1 cellular context compared by ENCODE assay signal in the genomic region with DNA sequence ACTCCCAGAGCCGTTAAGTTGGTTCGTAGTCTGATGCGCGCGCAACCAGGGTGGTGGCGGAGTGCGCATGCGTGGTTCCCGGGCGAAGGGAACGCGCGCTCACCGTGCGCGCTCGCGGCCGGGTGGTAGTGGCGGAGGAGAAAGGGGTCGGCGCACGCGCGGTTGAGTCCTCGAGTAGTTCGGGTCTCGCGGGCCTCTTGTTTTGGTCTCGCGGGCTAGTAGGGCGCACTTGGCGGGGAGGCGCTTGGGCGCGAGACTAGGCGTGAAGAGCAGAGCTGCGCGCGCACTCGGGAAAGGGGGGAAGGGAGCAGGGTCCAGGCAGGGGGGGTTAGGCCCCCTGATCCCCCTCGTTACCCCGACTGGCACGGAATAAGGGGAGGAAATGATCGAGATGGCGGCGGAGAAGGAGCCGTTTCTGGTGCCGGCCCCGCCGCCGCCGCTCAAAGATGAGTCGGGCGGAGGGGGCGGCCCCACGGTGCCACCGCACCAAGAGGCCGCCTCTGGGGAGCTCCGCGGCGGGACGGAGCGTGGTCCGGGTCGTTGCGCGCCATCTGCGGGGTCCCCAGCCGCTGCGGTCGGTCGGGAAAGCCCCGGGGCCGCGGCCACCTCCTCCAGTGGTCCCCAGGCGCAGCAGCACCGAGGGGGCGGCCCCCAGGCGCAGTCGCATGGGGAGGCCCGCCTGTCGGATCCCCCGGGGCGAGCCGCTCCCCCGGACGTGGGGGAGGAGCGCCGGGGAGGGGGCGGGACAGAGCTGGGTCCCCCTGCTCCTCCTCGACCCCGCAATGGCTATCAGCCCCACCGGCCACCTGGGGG.
TF ChIP-seq lines count a peak whose summit lies in the region.

MEPCE (plus strand) TSS at position 195 of the 813 bp plus-strand sequence; CDS start at position 383, 188 bp downstream.

TF ChIP-seq in HepG2, 621 proteins besides CTCF, POLR2A, EP300 and RAD21 (continued from another document and continues in another):
- TF ChIP-seq, protein P1, sequence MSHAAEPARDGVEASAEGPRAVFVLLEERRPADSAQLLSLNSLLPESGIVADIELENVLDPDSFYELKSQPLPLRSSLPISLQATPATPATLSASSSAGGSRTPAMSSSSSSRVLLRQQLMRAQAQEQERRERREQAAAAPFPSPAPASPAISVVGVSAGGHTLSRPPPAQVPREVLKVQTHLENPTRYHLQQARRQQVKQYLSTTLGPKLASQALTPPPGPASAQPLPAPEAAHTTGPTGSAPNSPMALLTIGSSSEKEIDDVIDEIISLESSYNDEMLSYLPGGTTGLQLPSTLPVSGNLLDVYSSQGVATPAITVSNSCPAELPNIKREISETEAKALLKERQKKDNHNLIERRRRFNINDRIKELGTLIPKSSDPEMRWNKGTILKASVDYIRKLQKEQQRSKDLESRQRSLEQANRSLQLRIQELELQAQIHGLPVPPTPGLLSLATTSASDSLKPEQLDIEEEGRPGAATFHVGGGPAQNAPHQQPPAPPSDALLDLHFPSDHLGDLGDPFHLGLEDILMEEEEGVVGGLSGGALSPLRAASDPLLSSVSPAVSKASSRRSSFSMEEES (CRISPR knock-in tag; IDR thresholded peaks at IDR 0.05) = no peak; the same call in 1 of the 2 replicates
- no peak for TF ChIP-seq MEIS1 (CRISPR knock-in tag; IDR thresholded peaks at IDR 0.05; ENCODE audit: borderline replicate concordance)
- TF ChIP-seq AGO2 (optimal IDR thresholded peaks at IDR 0.05; ENCODE audit: low read depth, low read length) = peak; percentile 94
- no peak; the same call in 1 of the 2 replicates for TF ChIP-seq NR0B2 (CRISPR knock-in tag; IDR thresholded peaks at IDR 0.05)
- TF ChIP-seq ZKSCAN8 (CRISPR knock-in tag; IDR thresholded peaks at IDR 0.05; ENCODE audit: borderline replicate concordance) = peak; percentile 53; the same call in 1 of the 2 replicates
- TF ChIP-seq CBX5 (CRISPR knock-in tag; IDR thresholded peaks at IDR 0.05; ENCODE audit: borderline replicate concordance) = no peak
- no peak for TF ChIP-seq SP140L (CRISPR knock-in tag; IDR thresholded peaks at IDR 0.05; ENCODE audit: borderline replicate concordance)
- no peak for TF ChIP-seq CBX2 (IDR thresholded peaks at IDR 0.05; ENCODE audit: low read depth, low read length)
- TF ChIP-seq CBX2 (CRISPR knock-in tag; IDR thresholded peaks at IDR 0.05; ENCODE audit: low read depth) = no peak
- TF ChIP-seq RCOR2 (CRISPR knock-in tag; IDR thresholded peaks at IDR 0.05) = no peak
- no peak for TF ChIP-seq ZNF556 (CRISPR knock-in tag; IDR thresholded peaks at IDR 0.05; ENCODE audit: borderline replicate concordance)
- TF ChIP-seq ZNF557 (CRISPR knock-in tag; IDR thresholded peaks at IDR 0.05) = no peak
- TF ChIP-seq, protein P2, sequence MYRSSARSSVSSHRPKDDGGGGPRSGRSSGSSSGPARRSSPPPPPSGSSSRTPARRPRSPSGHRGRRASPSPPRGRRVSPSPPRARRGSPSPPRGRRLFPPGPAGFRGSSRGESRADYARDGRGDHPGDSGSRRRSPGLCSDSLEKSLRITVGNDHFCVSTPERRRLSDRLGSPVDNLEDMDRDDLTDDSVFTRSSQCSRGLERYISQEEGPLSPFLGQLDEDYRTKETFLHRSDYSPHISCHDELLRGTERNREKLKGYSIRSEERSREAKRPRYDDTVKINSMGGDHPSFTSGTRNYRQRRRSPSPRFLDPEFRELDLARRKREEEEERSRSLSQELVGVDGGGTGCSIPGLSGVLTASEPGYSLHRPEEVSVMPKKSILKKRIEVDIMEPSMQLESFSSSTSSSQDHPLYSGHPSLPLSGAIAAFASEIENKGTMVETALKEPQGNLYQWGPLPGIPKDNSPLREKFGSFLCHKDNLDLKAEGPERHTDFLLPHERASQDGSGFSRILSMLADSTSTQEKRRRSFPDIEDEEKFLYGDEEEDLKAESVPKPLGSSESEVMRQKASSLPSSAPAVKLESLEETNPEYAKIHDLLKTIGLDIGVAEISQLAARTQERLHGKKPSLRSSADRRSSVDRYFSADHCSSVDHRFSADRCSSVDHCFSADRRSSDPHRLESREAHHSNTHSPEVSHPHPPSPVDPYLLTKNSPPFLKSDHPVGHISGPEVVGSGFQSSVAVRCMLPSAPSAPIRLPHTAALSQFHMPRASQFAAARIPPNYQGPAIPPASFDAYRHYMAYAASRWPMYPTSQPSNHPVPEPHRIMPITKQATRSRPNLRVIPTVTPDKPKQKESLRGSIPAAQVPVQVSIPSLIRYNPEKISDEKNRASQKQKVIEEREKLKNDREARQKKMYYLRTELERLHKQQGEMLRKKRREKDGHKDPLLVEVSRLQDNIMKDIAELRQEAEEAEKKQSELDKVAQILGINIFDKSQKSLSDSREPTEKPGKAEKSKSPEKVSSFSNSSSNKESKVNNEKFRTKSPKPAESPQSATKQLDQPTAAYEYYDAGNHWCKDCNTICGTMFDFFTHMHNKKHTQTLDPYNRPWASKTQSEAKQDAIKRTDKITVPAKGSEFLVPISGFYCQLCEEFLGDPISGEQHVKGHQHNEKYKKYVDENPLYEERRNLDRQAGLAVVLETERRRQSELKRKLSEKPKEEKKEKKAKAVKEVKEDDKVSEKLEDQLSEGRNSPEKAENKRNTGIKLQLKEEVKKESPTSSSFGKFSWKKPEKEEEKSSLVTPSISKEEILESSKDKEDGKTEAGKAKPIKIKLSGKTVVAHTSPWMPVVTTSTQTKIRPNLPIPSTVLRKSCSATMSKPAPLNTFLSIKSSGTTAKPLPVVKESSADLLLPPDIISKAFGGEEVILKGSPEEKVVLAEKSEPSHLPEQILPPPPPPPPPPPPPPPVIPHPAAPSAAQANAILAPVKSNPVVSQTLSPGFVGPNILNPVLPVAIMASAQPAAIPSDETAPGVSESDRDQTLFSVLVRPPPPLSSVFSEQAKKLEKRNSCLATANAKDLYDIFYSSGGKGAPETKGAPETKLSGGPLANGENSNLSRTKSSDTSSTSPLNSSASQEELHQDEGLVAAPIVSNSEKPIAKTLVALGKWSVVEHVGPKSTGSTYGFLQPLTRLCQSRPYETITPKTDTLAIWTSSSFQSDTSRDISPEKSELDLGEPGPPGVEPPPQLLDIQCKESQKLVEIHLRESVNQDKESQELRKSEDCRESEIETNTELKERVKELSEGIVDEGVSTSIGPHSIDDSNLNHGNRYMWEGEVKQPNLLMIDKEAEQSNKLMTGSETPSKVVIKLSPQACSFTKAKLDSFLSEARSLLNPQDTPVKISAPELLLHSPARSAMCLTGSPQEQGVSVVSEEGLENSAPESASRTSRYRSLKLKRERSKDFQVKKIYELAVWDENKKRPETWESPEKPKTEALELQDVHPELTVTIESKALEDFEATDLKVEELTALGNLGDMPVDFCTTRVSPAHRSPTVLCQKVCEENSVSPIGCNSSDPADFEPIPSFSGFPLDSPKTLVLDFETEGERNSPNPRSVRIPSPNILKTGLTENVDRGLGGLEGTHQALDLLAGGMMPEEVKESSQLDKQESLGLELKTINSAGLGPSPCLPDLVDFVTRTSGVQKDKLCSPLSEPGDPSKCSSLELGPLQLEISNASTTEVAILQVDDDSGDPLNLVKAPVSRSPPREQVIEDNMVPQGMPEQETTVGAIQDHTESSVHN (CRISPR knock-in tag; IDR thresholded peaks at IDR 0.05) = no peak
- TF ChIP-seq GABPB1 (CRISPR knock-in tag; IDR thresholded peaks at IDR 0.05) = peak; percentile 45; the same call in 1 of the 2 replicates
- TF ChIP-seq SMAD9 (CRISPR knock-in tag; IDR thresholded peaks at IDR 0.05) = no peak
- TF ChIP-seq SNAI1 (CRISPR knock-in tag; IDR thresholded peaks at IDR 0.05; ENCODE audit: borderline replicate concordance) = 0 out of 2 replicates have a peak, but pooled peaks have one; percentile 73
- TF ChIP-seq ZNF282 (IDR thresholded peaks at IDR 0.05; ENCODE audit: partially characterized antibody) = no peak
- no peak for TF ChIP-seq SMC3 (IDR thresholded peaks at IDR 0.05; ENCODE audit: low read length)
- no peak for TF ChIP-seq SMAD3 (CRISPR knock-in tag; IDR thresholded peaks at IDR 0.05)
- TF ChIP-seq MTERF4 (CRISPR knock-in tag; IDR thresholded peaks at IDR 0.05) = peak; percentile 93
- peak; percentile 44; the same call in 1 of the 2 replicates for TF ChIP-seq ISL2 (CRISPR knock-in tag; IDR thresholded peaks at IDR 0.05)
- no peak for TF ChIP-seq KMT2B (CRISPR knock-in tag; IDR thresholded peaks at IDR 0.05)
- no peak for TF ChIP-seq GABPA (IDR thresholded peaks at IDR 0.05; ENCODE audit: low read depth, low read length)
- no peak for TF ChIP-seq GABPA (CRISPR knock-in tag; IDR thresholded peaks at IDR 0.05; ENCODE audit: low read depth)
- TF ChIP-seq ZNF563 (CRISPR knock-in tag; IDR thresholded peaks at IDR 0.05) = no peak; the same call in 1 of the 2 replicates
- no peak for TF ChIP-seq FOXO1 (CRISPR knock-in tag; IDR thresholded peaks at IDR 0.05)
- TF ChIP-seq, protein P3, sequence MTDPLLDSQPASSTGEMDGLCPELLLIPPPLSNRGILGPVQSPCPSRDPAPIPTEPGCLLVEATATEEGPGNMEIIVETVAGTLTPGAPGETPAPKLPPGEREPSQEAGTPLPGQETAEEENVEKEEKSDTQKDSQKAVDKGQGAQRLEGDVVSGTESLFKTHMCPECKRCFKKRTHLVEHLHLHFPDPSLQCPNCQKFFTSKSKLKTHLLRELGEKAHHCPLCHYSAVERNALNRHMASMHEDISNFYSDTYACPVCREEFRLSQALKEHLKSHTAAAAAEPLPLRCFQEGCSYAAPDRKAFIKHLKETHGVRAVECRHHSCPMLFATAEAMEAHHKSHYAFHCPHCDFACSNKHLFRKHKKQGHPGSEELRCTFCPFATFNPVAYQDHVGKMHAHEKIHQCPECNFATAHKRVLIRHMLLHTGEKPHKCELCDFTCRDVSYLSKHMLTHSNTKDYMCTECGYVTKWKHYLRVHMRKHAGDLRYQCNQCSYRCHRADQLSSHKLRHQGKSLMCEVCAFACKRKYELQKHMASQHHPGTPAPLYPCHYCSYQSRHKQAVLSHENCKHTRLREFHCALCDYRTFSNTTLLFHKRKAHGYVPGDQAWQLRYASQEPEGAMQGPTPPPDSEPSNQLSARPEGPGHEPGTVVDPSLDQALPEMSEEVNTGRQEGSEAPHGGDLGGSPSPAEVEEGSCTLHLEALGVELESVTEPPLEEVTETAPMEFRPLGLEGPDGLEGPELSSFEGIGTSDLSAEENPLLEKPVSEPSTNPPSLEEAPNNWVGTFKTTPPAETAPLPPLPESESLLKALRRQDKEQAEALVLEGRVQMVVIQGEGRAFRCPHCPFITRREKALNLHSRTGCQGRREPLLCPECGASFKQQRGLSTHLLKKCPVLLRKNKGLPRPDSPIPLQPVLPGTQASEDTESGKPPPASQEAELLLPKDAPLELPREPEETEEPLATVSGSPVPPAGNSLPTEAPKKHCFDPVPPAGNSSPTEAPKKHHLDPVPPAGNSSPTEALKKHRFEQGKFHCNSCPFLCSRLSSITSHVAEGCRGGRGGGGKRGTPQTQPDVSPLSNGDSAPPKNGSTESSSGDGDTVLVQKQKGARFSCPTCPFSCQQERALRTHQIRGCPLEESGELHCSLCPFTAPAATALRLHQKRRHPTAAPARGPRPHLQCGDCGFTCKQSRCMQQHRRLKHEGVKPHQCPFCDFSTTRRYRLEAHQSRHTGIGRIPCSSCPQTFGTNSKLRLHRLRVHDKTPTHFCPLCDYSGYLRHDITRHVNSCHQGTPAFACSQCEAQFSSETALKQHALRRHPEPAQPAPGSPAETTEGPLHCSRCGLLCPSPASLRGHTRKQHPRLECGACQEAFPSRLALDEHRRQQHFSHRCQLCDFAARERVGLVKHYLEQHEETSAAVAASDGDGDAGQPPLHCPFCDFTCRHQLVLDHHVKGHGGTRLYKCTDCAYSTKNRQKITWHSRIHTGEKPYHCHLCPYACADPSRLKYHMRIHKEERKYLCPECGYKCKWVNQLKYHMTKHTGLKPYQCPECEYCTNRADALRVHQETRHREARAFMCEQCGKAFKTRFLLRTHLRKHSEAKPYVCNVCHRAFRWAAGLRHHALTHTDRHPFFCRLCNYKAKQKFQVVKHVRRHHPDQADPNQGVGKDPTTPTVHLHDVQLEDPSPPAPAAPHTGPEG (CRISPR knock-in tag; IDR thresholded peaks at IDR 0.05) = no peak
- TF ChIP-seq MXD1 (CRISPR knock-in tag; IDR thresholded peaks at IDR 0.05) = no peak; the same call in 1 of the 2 replicates
- TF ChIP-seq ZNF530 (CRISPR knock-in tag; IDR thresholded peaks at IDR 0.05; ENCODE audit: low read depth) = no peak
- TF ChIP-seq ZNF83 (CRISPR knock-in tag; IDR thresholded peaks at IDR 0.05; ENCODE audit: borderline replicate concordance) = no peak; the same call in 1 of the 2 replicates
- TF ChIP-seq, protein P4, sequence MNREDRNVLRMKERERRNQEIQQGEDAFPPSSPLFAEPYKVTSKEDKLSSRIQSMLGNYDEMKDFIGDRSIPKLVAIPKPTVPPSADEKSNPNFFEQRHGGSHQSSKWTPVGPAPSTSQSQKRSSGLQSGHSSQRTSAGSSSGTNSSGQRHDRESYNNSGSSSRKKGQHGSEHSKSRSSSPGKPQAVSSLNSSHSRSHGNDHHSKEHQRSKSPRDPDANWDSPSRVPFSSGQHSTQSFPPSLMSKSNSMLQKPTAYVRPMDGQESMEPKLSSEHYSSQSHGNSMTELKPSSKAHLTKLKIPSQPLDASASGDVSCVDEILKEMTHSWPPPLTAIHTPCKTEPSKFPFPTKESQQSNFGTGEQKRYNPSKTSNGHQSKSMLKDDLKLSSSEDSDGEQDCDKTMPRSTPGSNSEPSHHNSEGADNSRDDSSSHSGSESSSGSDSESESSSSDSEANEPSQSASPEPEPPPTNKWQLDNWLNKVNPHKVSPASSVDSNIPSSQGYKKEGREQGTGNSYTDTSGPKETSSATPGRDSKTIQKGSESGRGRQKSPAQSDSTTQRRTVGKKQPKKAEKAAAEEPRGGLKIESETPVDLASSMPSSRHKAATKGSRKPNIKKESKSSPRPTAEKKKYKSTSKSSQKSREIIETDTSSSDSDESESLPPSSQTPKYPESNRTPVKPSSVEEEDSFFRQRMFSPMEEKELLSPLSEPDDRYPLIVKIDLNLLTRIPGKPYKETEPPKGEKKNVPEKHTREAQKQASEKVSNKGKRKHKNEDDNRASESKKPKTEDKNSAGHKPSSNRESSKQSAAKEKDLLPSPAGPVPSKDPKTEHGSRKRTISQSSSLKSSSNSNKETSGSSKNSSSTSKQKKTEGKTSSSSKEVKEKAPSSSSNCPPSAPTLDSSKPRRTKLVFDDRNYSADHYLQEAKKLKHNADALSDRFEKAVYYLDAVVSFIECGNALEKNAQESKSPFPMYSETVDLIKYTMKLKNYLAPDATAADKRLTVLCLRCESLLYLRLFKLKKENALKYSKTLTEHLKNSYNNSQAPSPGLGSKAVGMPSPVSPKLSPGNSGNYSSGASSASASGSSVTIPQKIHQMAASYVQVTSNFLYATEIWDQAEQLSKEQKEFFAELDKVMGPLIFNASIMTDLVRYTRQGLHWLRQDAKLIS (CRISPR knock-in tag; IDR thresholded peaks at IDR 0.05) = no peak
- 0 out of 2 replicates have a peak, but pooled peaks have one; percentile 86 for TF ChIP-seq ZNF234 (CRISPR knock-in tag; conservative IDR thresholded peaks at IDR 0.05)
- TF ChIP-seq BRCA1 (CRISPR knock-in tag; IDR thresholded peaks at IDR 0.05) = no peak
